In genomic region chr20:63942250-63943006, GRCh38 we compare ENCODE assay signal across 8 cellular contexts. TPM values are rescaled to one million over a fixed set of nuclear protein-coding genes. Genes with fewer than 3 reads are reported as not detected.
DNase-seq lines count a peak whose midpoint lies in the region; ATAC-seq and TF ChIP-seq lines count a peak whose summit lies in the region.

No MANE protein-coding gene starts in this region.

- no peaks in the 10 kb centered on the region for H3K9me3 ChIP-seq in CD4-positive, alpha-beta memory T cell (ENCODE audit: control insufficient read depth in 1 of 2, low read length in 2 of 2)
- H3K9me3 ChIP-seq in iPS-18a (ENCODE audit: control insufficient read depth, low read depth, low read length) (no peaks in the 10 kb centered on the region), tibial nerve (no peaks in the 10 kb centered on the region)

- H3K27ac ChIP-seq in CD4-positive, alpha-beta memory T cell (ENCODE audit: low read depth, low read length), result peak overlapping the region; percentile 51
- H3K27ac ChIP-seq in iPS-18a (ENCODE audit: low read length) (peak overlapping the region; percentile 41), tibial nerve (peak overlapping the region in 3 of 4 donors; percentile 2 to 58 (median 52))

- POLR2A ChIA-PET in CD4-positive, alpha-beta memory T cell (lab: Charles Lee; ENCODE audit: partially characterized antibody), result interaction anchor here (0.9 to 1.6 kb wide), 3 partner anchors 12 to 16 kb away, joined by 3 to 16 read pairs (median 4); partner anchors contain the start of gene UCKL1

- peaks cover 7 to 33% of the 10 kb centered on the region in 2 donors for H3K36me3 Mint-ChIP-seq in CD4-positive, alpha-beta memory T cell
- H3K36me3 Mint-ChIP-seq in IgD-negative memory B cell, result no peaks in the 10 kb centered on the region

- peaks cover 31% of the 10 kb centered on the region for H3K4me1 ChIP-seq in CD4-positive, alpha-beta memory T cell (ENCODE audit: insufficient read depth, low read length)
- H3K4me1 ChIP-seq in iPS-18a (ENCODE audit: control insufficient read depth, low read depth, low read length) (no peaks in the 10 kb centered on the region), tibial nerve (peaks cover 0 to 32% (median 10%) of the 10 kb centered on the region in 4 donors)

- no peak for ATAC-seq in HG03139 (IDR thresholded peaks at IDR 0.05; ENCODE audit: unreplicated experiment)
- no peak for ATAC-seq in HG02973 (IDR thresholded peaks at IDR 0.05; ENCODE audit: unreplicated experiment)
- ATAC-seq in SK-N-SH treated with all-trans-retinoic acid at 6 μM for 48 hours, result no peak

- peak in 1 of 2 donors; percentile 6 for TF ChIP-seq EP300 in tibial nerve (IDR thresholded peaks at IDR 0.05)

- no peak for TF ChIP-seq POLR2A in tibial nerve (IDR thresholded peaks at IDR 0.05)

- intact Hi-C loops in CD4-positive, alpha-beta memory T cell (cut with micrococcal nuclease), result no loop called here

- H3K4me1 Mint-ChIP-seq in CD4-positive, alpha-beta memory T cell, result peaks cover 10 to 34% (median 25%) of the 10 kb centered on the region in 4 donors
- peaks cover 6 to 12% (median 9%) of the 10 kb centered on the region in 3 donors for H3K4me1 Mint-ChIP-seq in IgD-negative memory B cell

- 48 to 51% methylated on average over 30 of the region's 30 CpGs for WGBS in tibial nerve, 2 donors

- peaks cover 42% of the 10 kb centered on the region for H3K36me3 ChIP-seq in CD4-positive, alpha-beta memory T cell (ENCODE audit: insufficient read depth, low read length)
- peaks cover 32% of the 10 kb centered on the region for H3K36me3 ChIP-seq in iPS-18a (ENCODE audit: control insufficient read depth, low read depth, low read length)
- H3K36me3 ChIP-seq in tibial nerve, result peaks cover 0 to 85% (median 18%) of the 10 kb centered on the region in 3 donors

- peaks cover 0 to 2% (median 0%) of the 10 kb centered on the region in 8 donors for H3K9me3 Mint-ChIP-seq in CD4-positive, alpha-beta memory T cell
- no peaks in the 10 kb centered on the region for H3K9me3 Mint-ChIP-seq in IgD-negative memory B cell

- H3K27me3 Mint-ChIP-seq in CD4-positive, alpha-beta memory T cell, result no peaks in the 10 kb centered on the region
- H3K27me3 Mint-ChIP-seq in IgD-negative memory B cell, result no peaks in the 10 kb centered on the region

- no peak overlapping the region for H3K9ac ChIP-seq in iPS-18a (ENCODE audit: low read length)

- H3K4me3 Mint-ChIP-seq in CD4-positive, alpha-beta memory T cell, result peak overlapping the region in 4 of 8 donors; percentile 35 to 64 (median 48)
- H3K4me3 Mint-ChIP-seq in IgD-negative memory B cell, result peak overlapping the region in 1 of 4 donors; percentile 70

- DNase-seq in CD4-positive, alpha-beta memory T cell, result peak in 4 of 5 donors; percentile 32 to 39 (median 33)
- peak; percentile 39 for DNase-seq in activated effector memory CD4-positive, alpha-beta T cell treated with Interleukin-2 at 50 U/mL for 16 hours
- no peak for DNase-seq in tibial nerve (ENCODE audit: low spot score in 2 of 2)

- H3K27ac Mint-ChIP-seq in CD4-positive, alpha-beta memory T cell, result peak overlapping the region in 6 of 7 donors; percentile 70 to 92 (median 80)
- peak overlapping the region in 2 of 3 donors; percentile 47 to 91 for H3K27ac Mint-ChIP-seq in IgD-negative memory B cell

- TF ChIP-seq CTCF in tibial nerve (IDR thresholded peaks at IDR 0.05), result no peak

- H3K27me3 ChIP-seq in CD4-positive, alpha-beta memory T cell (ENCODE audit: insufficient read depth, low read length), result no peaks in the 10 kb centered on the region
- H3K27me3 ChIP-seq in iPS-18a (ENCODE audit: control insufficient read depth, insufficient read depth, low read length), result no peaks in the 10 kb centered on the region
- H3K27me3 ChIP-seq in tibial nerve, result no peaks in the 10 kb centered on the region

- no peak overlapping the region for H3K4me3 ChIP-seq in CD4-positive, alpha-beta memory T cell (ENCODE audit: low read length in 2 of 2)
- no peak overlapping the region for H3K4me3 ChIP-seq in iPS-18a (ENCODE audit: low read length)
- H3K4me3 ChIP-seq in tibial nerve, result no peak overlapping the region

- CTCF ChIA-PET in CD4-positive, alpha-beta memory T cell (lab: Charles Lee; ENCODE audit: partially characterized antibody), result no interaction called here

TF ChIP-seq in SK-N-SH treated with all-trans-retinoic acid at 6 μM for 48 hours, 23 proteins besides CTCF, POLR2A, EP300 and RAD21:
- TF ChIP-seq ISL1 (CRISPR knock-in tag; IDR thresholded peaks at IDR 0.05), result no peak
- TF ChIP-seq GLIS3 (CRISPR knock-in tag; IDR thresholded peaks at IDR 0.05), result no peak
- TF ChIP-seq ZNF565 (CRISPR knock-in tag; conservative IDR thresholded peaks at IDR 0.05; ENCODE audit: low read depth), result no peak

RNA-seq across cellular contexts. Expression of gene UCKL1, which starts 13.8 kb away (rescaled TPM):
- total RNA-seq in CD4-positive, alpha-beta memory T cell, result 10 to 100 TPM; 53.7 to 55.1 TPM
- polyA plus RNA-seq in CD4-positive, alpha-beta memory T cell, result 10 to 100 TPM; 26.2 to 31.8 TPM
- polyA plus RNA-seq in IgD-negative memory B cell, result 67.9 TPM
- 10 to 100 TPM; 31.2 to 96.0 (median 50.0) TPM for total RNA-seq in tibial nerve

RNA-seq across cellular contexts. Expression of gene ZNF512B, which starts 27.3 kb away (rescaled TPM):
- total RNA-seq in CD4-positive, alpha-beta memory T cell, result 10 to 100 TPM; 20.7 to 22.0 TPM
- 1 to 10 TPM in 1 of 2 donors, under 1 TPM in 1; 0.20 to 1.7 TPM for polyA plus RNA-seq in CD4-positive, alpha-beta memory T cell
- polyA plus RNA-seq in IgD-negative memory B cell, result 0.30 TPM
- 10 to 100 TPM in 2 of 4 donors, 1 to 10 TPM in 2; 8.3 to 18.3 (median 11.7) TPM for total RNA-seq in tibial nerve

RNA-seq across cellular contexts. Expression of gene SAMD10, which starts 37.0 kb away (rescaled TPM):
- total RNA-seq in CD4-positive, alpha-beta memory T cell, result 1 to 10 TPM; 7.4 to 7.5 TPM
- polyA plus RNA-seq in CD4-positive, alpha-beta memory T cell, result 10 to 100 TPM in 1 of 2 donors, 1 to 10 TPM in 1; 9.7 to 13.0 TPM
- 9.5 TPM for polyA plus RNA-seq in IgD-negative memory B cell
- 1 to 10 TPM; 1.3 to 5.1 (median 2.8) TPM for total RNA-seq in tibial nerve

RNA-seq across cellular contexts. Expression of gene PRPF6, which starts 38.5 kb away (rescaled TPM):
- total RNA-seq in CD4-positive, alpha-beta memory T cell, result 10 to 100 TPM; 86.4 to 88.7 TPM
- polyA plus RNA-seq in CD4-positive, alpha-beta memory T cell, result 100 to 1,000 TPM in 1 of 2 donors, 10 to 100 TPM in 1; 63.8 to 101 TPM
- polyA plus RNA-seq in IgD-negative memory B cell, result 106 TPM
- 10 to 100 TPM; 70.5 to 77.0 (median 73.8) TPM for total RNA-seq in tibial nerve

RNA-seq across cellular contexts. Expression of gene DNAJC5, which starts 47.5 kb away (rescaled TPM):
- total RNA-seq in CD4-positive, alpha-beta memory T cell, result 10 to 100 TPM; 53.3 to 54.4 TPM
- polyA plus RNA-seq in CD4-positive, alpha-beta memory T cell, result 1 to 10 TPM; 4.9 to 9.2 TPM
- 5.2 TPM for polyA plus RNA-seq in IgD-negative memory B cell
- total RNA-seq in tibial nerve, result 10 to 100 TPM; 30.6 to 40.2 (median 32.1) TPM

Comparison
In these comparisons a context has a peak if more than half of its experiments do, and no peak if none do; other contexts are left out.
1. DNase-seq: peak in CD4-positive, alpha-beta memory T cell (4 of 5) and activated effector memory CD4-positive, alpha-beta T cell treated with Interleukin-2 at 50 U/mL for 16 hours (single experiment); none in tibial nerve (0 of 2).
2. Peak in every context shown above with its lines, with median percentiles within 50 percentile points of each other: H3K27ac ChIP-seq.